Comparison of ENCODE assay signal across 17 cellular contexts in the genomic region with DNA sequence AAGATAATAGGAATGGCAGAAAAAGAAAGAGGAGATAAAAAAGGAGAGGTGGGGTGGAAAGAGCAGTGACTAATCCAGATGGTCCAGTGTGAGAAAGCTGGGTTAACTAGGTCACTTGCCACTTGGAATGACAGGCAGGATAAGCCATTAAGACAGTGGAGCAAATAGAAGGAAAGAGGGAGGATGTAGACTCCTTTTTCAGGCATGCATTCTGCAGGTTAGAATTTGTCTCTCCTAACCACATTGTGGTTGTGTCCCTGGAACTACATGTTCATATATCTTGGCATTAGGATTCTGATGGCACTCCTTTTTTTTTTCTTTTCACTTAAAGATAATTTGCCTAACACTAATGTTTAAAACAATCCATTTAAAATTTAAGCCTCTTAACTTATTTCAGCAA.
"Had no signal": no experiment of that assay in that cellular context is flagged by ENCODE, and none has a peak within 500 bp of the region (broad histone marks: within the 10 kb centered on the region; RNA-seq: fewer than 3 reads in every experiment).

No MANE protein-coding gene starts in this region.

- DNase-seq: activated CD4-positive, alpha-beta T cell treated with anti-CD3 and anti-CD28 coated beads, Interleukin-2, amount 10 ng/mL, durations not matched to agents 7 days and 5 days; activated CD8-positive, alpha-beta memory T cell treated with anti-CD3 and anti-CD28 coated beads for 24 hours; activated gamma-delta T cell treated with Interleukin-2 at 50 U/mL for 16 hours; activated naive CD8-positive, alpha-beta T cell treated with anti-CD3 and anti-CD28 coated beads for 36 hours; cerebellar nuclear complex; effector memory CD4-positive, alpha-beta T cell; heart right ventricle; left colon; lower lobe of right lung; nephron progenitor cell; right cardiac atrium; small intestine; stimulated activated CD4-positive, alpha-beta T cell treated with anti-CD3 and anti-CD28 coated beads, Interleukin-4, amount 100 ng/mL, for 4 hours; stimulated activated CD8-positive, alpha-beta memory T cell treated with anti-CD3 and anti-CD28 coated beads, Interleukin-4, amount 100 ng/mL, for 48 hours; stimulated activated naive CD4-positive, alpha-beta T cell treated with Interleukin-2 at 50 U/mL for 16 hours; trophoblast cell had no signal

- H3K4me1 ChIP-seq: gastroesophageal sphincter, lower lobe of right lung had no signal

- H3K36me3 ChIP-seq: gastroesophageal sphincter, heart right ventricle, lower lobe of right lung had no signal

- H3K27ac ChIP-seq: gastroesophageal sphincter, heart right ventricle, lower lobe of right lung had no signal

- H3K27me3 ChIP-seq: gastroesophageal sphincter, heart right ventricle had no signal

- H3K9me3 ChIP-seq: gastroesophageal sphincter, heart right ventricle, lower lobe of right lung had no signal

- H3K4me3 ChIP-seq: gastroesophageal sphincter, heart right ventricle, lower lobe of right lung had no signal
